23 cellular contexts compared by ENCODE assay signal in genomic region chr5:180297587-180298282, GRCh38.
"Had no signal": no experiment of that assay in that cellular context is flagged by ENCODE, and none has a peak within 500 bp of the region (broad histone marks: within the 10 kb centered on the region; RNA-seq: fewer than 3 reads in every experiment).

No MANE protein-coding gene starts in this region.

- DNase-seq: activated CD4-positive, alpha-beta memory T cell treated with anti-CD3 and anti-CD28 coated beads for 36 hours; activated CD4-positive, alpha-beta T cell treated with anti-CD3 and anti-CD28 coated beads for 48 hours; aorta; central memory CD4-positive, alpha-beta T cell; colonic mucosa; dorsolateral prefrontal cortex; effector memory CD8-positive, alpha-beta T cell; gastrocnemius medialis; head of caudate nucleus; hypothalamus; left ventricle myocardium superior; stimulated activated CD4-positive, alpha-beta T cell treated with anti-CD3 and anti-CD28 coated beads, Interleukin-4, amount 100 ng/mL, for 1 hour; stimulated activated naive CD8-positive, alpha-beta T cell treated with anti-CD3 and anti-CD28 coated beads, Interleukin-15, Interleukin-2, amounts not matched to agents 100 U/mL and 50 U/mL, for 24 hours; T-helper 17 cell; thyroid gland had no signal

- H3K27ac Mint-ChIP-seq: activated CD4-positive, alpha-beta memory T cell treated with anti-CD3 and anti-CD28 coated beads for 36 hours; activated naive CD4-positive, alpha-beta T cell treated with anti-CD3 and anti-CD28 coated beads, Interleukin-2, amount 50 U/mL, for 72 hours; activated T-helper 17 cell treated with anti-CD3 and anti-CD28 coated beads, Interleukin-2, amount 50 U/mL, for 72 hours; memory B cell; nephron; T-helper 17 cell had no signal

- H3K4me3 Mint-ChIP-seq: activated CD4-positive, alpha-beta memory T cell treated with anti-CD3 and anti-CD28 coated beads for 36 hours; activated T-helper 17 cell treated with anti-CD3 and anti-CD28 coated beads, Interleukin-2, amount 50 U/mL, for 72 hours; brain; effector memory CD8-positive, alpha-beta T cell; memory B cell; T-helper 17 cell had no signal

- H3K9me3 ChIP-seq: colonic mucosa, esophagus muscularis mucosa, gastrocnemius medialis, thyroid gland had no signal

- H2AFZ ChIP-seq: parathyroid adenoma had no signal

- H3K9ac ChIP-seq: parathyroid adenoma had no signal

- H3K27me3 ChIP-seq: colonic mucosa, dorsolateral prefrontal cortex, esophagus muscularis mucosa, gastrocnemius medialis, thyroid gland had no signal

- H3K27ac ChIP-seq: colonic mucosa, dorsolateral prefrontal cortex, esophagus muscularis mucosa, gastrocnemius medialis, parathyroid adenoma, thyroid gland had no signal

- H3K4me3 ChIP-seq: colonic mucosa, dorsolateral prefrontal cortex, esophagus muscularis mucosa, gastrocnemius medialis, thyroid gland had no signal

- ATAC-seq: activated naive CD4-positive, alpha-beta T cell treated with anti-CD3 and anti-CD28 coated beads, Interleukin-2, amount 50 U/mL, for 72 hours; activated T-helper 17 cell treated with anti-CD3 and anti-CD28 coated beads, Interleukin-2, amount 50 U/mL, for 72 hours; effector memory CD8-positive, alpha-beta T cell; gastrocnemius medialis; left ventricle myocardium superior; sciatic nerve; stimulated activated naive CD8-positive, alpha-beta T cell treated with anti-CD3 and anti-CD28 coated beads, Interleukin-15, Interleukin-2, amounts not matched to agents 100 U/mL and 50 U/mL, for 24 hours; T-helper 17 cell had no signal

- H3K36me3 Mint-ChIP-seq: activated CD4-positive, alpha-beta memory T cell treated with anti-CD3 and anti-CD28 coated beads for 36 hours; activated naive CD4-positive, alpha-beta T cell treated with anti-CD3 and anti-CD28 coated beads, Interleukin-2, amount 50 U/mL, for 72 hours; memory B cell had no signal

- H3K9me3 Mint-ChIP-seq: activated CD4-positive, alpha-beta memory T cell treated with anti-CD3 and anti-CD28 coated beads for 36 hours; activated naive CD4-positive, alpha-beta T cell treated with anti-CD3 and anti-CD28 coated beads, Interleukin-2, amount 50 U/mL, for 72 hours; activated T-helper 17 cell treated with anti-CD3 and anti-CD28 coated beads, Interleukin-2, amount 50 U/mL, for 72 hours; effector memory CD8-positive, alpha-beta T cell; memory B cell; nephron had no signal

- H3K27me3 Mint-ChIP-seq: effector memory CD8-positive, alpha-beta T cell had no signal

- H3K79me2 ChIP-seq: parathyroid adenoma had no signal

- H3K36me3 ChIP-seq: colonic mucosa, gastrocnemius medialis, thyroid gland had no signal
